Comparison of ENCODE assay signal across 26 cellular contexts in genomic region chr2:601387-601698, GRCh38.
DNase-seq lines count a peak whose midpoint lies in the region; ATAC-seq and TF ChIP-seq lines count a peak whose summit lies in the region.
"Had no signal": no experiment of that assay in that cellular context is flagged by ENCODE, and none has a peak within 500 bp of the region (broad histone marks: within the 10 kb centered on the region; RNA-seq: fewer than 3 reads in every experiment).

No MANE protein-coding gene starts in this region.

- H3K4me3 ChIP-seq in right atrium auricular region, result no peak overlapping the region
- no peak overlapping the region for H3K4me3 ChIP-seq in right lobe of liver
- H3K4me3 ChIP-seq: BLaER1, GM12878 had no signal

- no peak overlapping the region for H3K4me3 Mint-ChIP-seq in activated CD8-positive, alpha-beta memory T cell treated with anti-CD3 and anti-CD28 coated beads, Interleukin-2, amount 10 ng/mL, durations not matched to agents 7 days and 5 days
- no peak overlapping the region for H3K4me3 Mint-ChIP-seq in nephron
- H3K4me3 Mint-ChIP-seq: CD4-positive, alpha-beta memory T cell; CD4-positive, CD25-positive, alpha-beta regulatory T cell; CD8-positive, alpha-beta memory T cell had no signal

- no peaks in the 10 kb centered on the region for H3K36me3 Mint-ChIP-seq in activated CD8-positive, alpha-beta memory T cell treated with anti-CD3 and anti-CD28 coated beads, Interleukin-2, amount 10 ng/mL, durations not matched to agents 7 days and 5 days
- H3K36me3 Mint-ChIP-seq in nephron (ENCODE audit: low read depth), result no peaks in the 10 kb centered on the region
- H3K36me3 Mint-ChIP-seq: CD14-positive monocyte; CD4-positive, alpha-beta memory T cell; CD4-positive, CD25-positive, alpha-beta regulatory T cell; CD8-positive, alpha-beta memory T cell had no signal

- H3K27me3 ChIP-seq in right atrium auricular region (no peaks in the 10 kb centered on the region), right lobe of liver (no peaks in the 10 kb centered on the region)
- H3K27me3 ChIP-seq: BE2C, BLaER1 had no signal

- H3K27ac Mint-ChIP-seq in activated CD8-positive, alpha-beta memory T cell treated with anti-CD3 and anti-CD28 coated beads, Interleukin-2, amount 10 ng/mL, durations not matched to agents 7 days and 5 days, result no peak overlapping the region
- peak overlapping the region; percentile 9 to 66 (median 45) for H3K27ac Mint-ChIP-seq in nephron
- H3K27ac Mint-ChIP-seq: CD4-positive, alpha-beta memory T cell; CD4-positive, CD25-positive, alpha-beta regulatory T cell; CD8-positive, alpha-beta memory T cell had no signal

- ATAC-seq in activated CD8-positive, alpha-beta memory T cell treated with anti-CD3 and anti-CD28 coated beads, Interleukin-2, amount 10 ng/mL, durations not matched to agents 7 days and 5 days, result no peak
- ATAC-seq in Right ventricle myocardium inferior (no peak), right lobe of liver (no peak)
- ATAC-seq: GM12878 had no signal

- H3K9me3 ChIP-seq in right atrium auricular region (no peaks in the 10 kb centered on the region), right lobe of liver (no peaks in the 10 kb centered on the region)
- H3K9me3 ChIP-seq: BE2C, BLaER1 had no signal

- H3K36me3 ChIP-seq in right atrium auricular region (no peaks in the 10 kb centered on the region), right lobe of liver (no peaks in the 10 kb centered on the region)
- H3K36me3 ChIP-seq: BE2C, BLaER1 had no signal

- peak; percentile 9 for DNase-seq in activated CD8-positive, alpha-beta memory T cell treated with anti-CD3 and anti-CD28 coated beads, Interleukin-2, amount 10 ng/mL, durations not matched to agents 7 days and 5 days
- no peak for DNase-seq in activated CD8-positive, alpha-beta memory T cell treated with anti-CD3 and anti-CD28 coated beads, Interleukin-2, amount 50 U/mL, for 48 hours
- DNase-seq in right atrium auricular region (ENCODE audit: low spot score), result peak; percentile 30
- no peak for DNase-seq in Right ventricle myocardium inferior (ENCODE audit: missing footprints)
- peak; percentile 14 for DNase-seq in stimulated activated CD8-positive, alpha-beta memory T cell treated with anti-CD3 and anti-CD28 coated beads, Interleukin-4, amount 100 ng/mL, for 48 hours
- DNase-seq in cortex of kidney (lab: John Stamatoyannopoulos, UW), result no peak
- no peak for DNase-seq in right lobe of liver
- DNase-seq: 8988T; ACHN; BE2C; C1 segment of cervical spinal cord; CD4-positive, alpha-beta memory T cell; CD4-positive, CD25-positive, alpha-beta regulatory T cell; CD8-positive, alpha-beta memory T cell; COR-L47; DMS 273 treated with DMSO at 0.1 percent for 48 hours; DMS153; DMS53; DMS79; DND-41; EL; GDM1 had no signal

- H3K27ac ChIP-seq in right atrium auricular region (no peak overlapping the region), right lobe of liver (no peak overlapping the region)
- H3K27ac ChIP-seq: BLaER1 had no signal

- no peaks in the 10 kb centered on the region for H3K4me1 ChIP-seq in right atrium auricular region
- H3K4me1 ChIP-seq in right lobe of liver, result no peaks in the 10 kb centered on the region
- H3K4me1 ChIP-seq: BE2C, BLaER1 had no signal

- no peak for TF ChIP-seq POLR2A in right lobe of liver (IDR thresholded peaks at IDR 0.05)

- no peaks in the 10 kb centered on the region for H3K4me1 Mint-ChIP-seq in activated CD8-positive, alpha-beta memory T cell treated with anti-CD3 and anti-CD28 coated beads, Interleukin-2, amount 10 ng/mL, durations not matched to agents 7 days and 5 days
- peaks cover 42% of the 10 kb centered on the region for H3K4me1 Mint-ChIP-seq in nephron
- H3K4me1 Mint-ChIP-seq: CD14-positive monocyte; CD8-positive, alpha-beta memory T cell had no signal

- CTCF ChIA-PET in activated CD8-positive, alpha-beta memory T cell treated with anti-CD3 and anti-CD28 coated beads, Interleukin-2, amount 10 ng/mL, durations not matched to agents 7 days and 5 days (lab: Charles Lee), result no interaction called here

- H3K9me3 Mint-ChIP-seq in activated CD8-positive, alpha-beta memory T cell treated with anti-CD3 and anti-CD28 coated beads, Interleukin-2, amount 10 ng/mL, durations not matched to agents 7 days and 5 days (ENCODE audit: low read depth), result no peaks in the 10 kb centered on the region
- H3K9me3 Mint-ChIP-seq in nephron, result no peaks in the 10 kb centered on the region
- H3K9me3 Mint-ChIP-seq: CD4-positive, CD25-positive, alpha-beta regulatory T cell had no signal

- H3K27me3 Mint-ChIP-seq in activated CD8-positive, alpha-beta memory T cell treated with anti-CD3 and anti-CD28 coated beads, Interleukin-2, amount 10 ng/mL, durations not matched to agents 7 days and 5 days, result peaks cover 2% of the 10 kb centered on the region
- H3K27me3 Mint-ChIP-seq in nephron (ENCODE audit: low read depth), result peaks cover 11% of the 10 kb centered on the region
- H3K27me3 Mint-ChIP-seq: CD4-positive, CD25-positive, alpha-beta regulatory T cell had no signal

- TF ChIP-seq CTCF in right atrium auricular region (IDR thresholded peaks at IDR 0.05) (no peak), nephron (IDR thresholded peaks at IDR 0.05; ENCODE audit: unreplicated experiment in 3 of 3) (no peak), right lobe of liver (IDR thresholded peaks at IDR 0.05) (no peak)

- intact Hi-C loops in Right ventricle myocardium inferior (cut with DNase I), result no loop called here
- intact Hi-C loops in right lobe of liver (cut with DNase I), result no loop called here

- 72% methylated on average over 2 of the region's 10 CpGs for WGBS in right lobe of liver (ENCODE audit: insufficient coverage, low coverage, low lambda C conversion rate, missing lambda C conversion rate)

Comparison
In these comparisons a context has a peak if more than half of its experiments do, and no peak if none do; other contexts are left out.
1. DNase-seq: peak in activated CD8-positive, alpha-beta memory T cell treated with anti-CD3 and anti-CD28 coated beads, Interleukin-2, amount 10 ng/mL, durations not matched to agents 7 days and 5 days (single experiment), right atrium auricular region (single experiment) and stimulated activated CD8-positive, alpha-beta memory T cell treated with anti-CD3 and anti-CD28 coated beads, Interleukin-4, amount 100 ng/mL, for 48 hours (single experiment); none in activated CD8-positive, alpha-beta memory T cell treated with anti-CD3 and anti-CD28 coated beads, Interleukin-2, amount 50 U/mL, for 48 hours (single experiment), Right ventricle myocardium inferior (single experiment), cortex of kidney (single experiment) and right lobe of liver (0 of 3).